8 cellular contexts compared by ENCODE assay signal in the genomic region with DNA sequence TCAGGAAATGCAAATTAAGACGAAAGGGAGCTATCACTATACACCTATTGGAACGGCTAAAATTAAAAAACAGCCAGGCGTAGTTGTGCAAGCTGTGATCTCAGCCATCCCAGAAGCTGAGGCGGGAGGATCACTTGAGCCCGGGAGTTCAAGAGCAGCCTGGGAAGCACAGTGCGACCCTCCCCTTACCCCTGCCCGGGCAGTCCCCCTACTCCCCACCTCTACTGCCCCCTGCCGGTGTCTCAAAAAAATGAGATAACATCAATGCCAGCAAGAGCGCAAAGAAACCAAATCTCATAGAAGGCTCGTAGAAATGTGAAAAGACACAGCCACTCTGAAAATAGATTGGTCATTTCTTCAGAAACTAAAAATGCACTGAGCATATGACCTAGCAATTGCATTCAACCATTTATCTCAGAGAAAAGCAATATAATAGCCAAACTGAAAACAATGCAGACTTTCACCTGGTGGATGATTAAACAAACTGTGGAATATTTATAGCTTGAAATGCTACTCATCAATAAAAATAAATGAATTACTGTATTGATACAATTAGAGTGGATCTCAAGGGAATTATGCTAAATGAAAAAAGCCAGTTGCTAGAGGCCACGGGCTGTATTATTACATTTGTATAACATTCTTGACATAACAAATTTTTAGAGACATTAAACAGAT. TPM values are rescaled to one million over a fixed set of nuclear protein-coding genes. Genes with fewer than 3 reads are reported as not detected.
DNase-seq lines count a peak whose midpoint lies in the region; ATAC-seq and TF ChIP-seq lines count a peak whose summit lies in the region.

No MANE protein-coding gene starts in this region.

- no peak for TF ChIP-seq EP300 in SK-N-SH (IDR thresholded peaks at IDR 0.05; ENCODE audit: borderline replicate concordance in 1 of 2, low read depth in 1 of 2, low read length in 1 of 2)
- no peak for TF ChIP-seq EP300 in neural cell (conservative IDR thresholded peaks at IDR 0.05; ENCODE audit: poor library complexity, severe bottlenecking)

- POLR2A ChIA-PET in SK-N-SH (lab: Yijun Ruan, JAX) = no interaction called here

- H3K79me2 ChIP-seq in SK-N-SH (ENCODE audit: insufficient read depth) (no peaks in the 10 kb centered on the region), KMS-11 (ENCODE audit: insufficient read depth, low read depth) (no peaks in the 10 kb centered on the region), neural cell (replicated peaks; ENCODE audit: insufficient read depth, low read length) (no peaks in the 10 kb centered on the region)

- peak; percentile 6; the same call in 1 of the 2 replicates for TF ChIP-seq RAD21 in SK-N-SH (IDR thresholded peaks at IDR 0.05; ENCODE audit: low read length)
- no peak for TF ChIP-seq RAD21 in neural cell (conservative IDR thresholded peaks at IDR 0.05)

- H3K4me2 ChIP-seq in SK-N-SH (peak overlapping the region; percentile 32; the same call in 1 of the 2 replicates), KMS-11 (no peak overlapping the region), neural cell (ENCODE audit: low read length) (no peak overlapping the region)

- 12% methylated on average over 11 of the region's 11 CpGs for WGBS in SK-N-SH (ENCODE audit: low lambda C conversion rate)

- H3K27ac ChIP-seq in SK-N-SH (ENCODE audit: low read depth in 2 of 2, low read length in 1 of 2) (no peak overlapping the region), KMS-11 (no peak overlapping the region), neural cell (ENCODE audit: low read length) (no peak overlapping the region)

- peak overlapping the region; percentile 34 for H3K4me3 Mint-ChIP-seq in activated naive CD8-positive, alpha-beta T cell treated with anti-CD3 and anti-CD28 coated beads for 36 hours

- H3K4me1 Mint-ChIP-seq in activated naive CD8-positive, alpha-beta T cell treated with anti-CD3 and anti-CD28 coated beads for 36 hours = peaks cover 81% of the 10 kb centered on the region

- H3K27ac Mint-ChIP-seq in activated naive CD8-positive, alpha-beta T cell treated with anti-CD3 and anti-CD28 coated beads for 36 hours = no peak overlapping the region

- H3K36me3 Mint-ChIP-seq in activated naive CD8-positive, alpha-beta T cell treated with anti-CD3 and anti-CD28 coated beads for 36 hours = peaks cover 12% of the 10 kb centered on the region

- CTCF ChIA-PET in SK-N-SH (lab: Yijun Ruan, JAX) = interaction anchor here (0.9 to 1.7 kb wide), 5 partner anchors 17 to 383 kb away, joined by 3 to 8 read pairs (median 4); a partner anchor contains a TSS

- H3K9me3 ChIP-seq in SK-N-SH (no peaks in the 10 kb centered on the region), neural cell (ENCODE audit: low read length) (no peaks in the 10 kb centered on the region)

- peak overlapping the region; percentile 2 to 3; a peak in 2 of 4 replicates for H3K4me3 ChIP-seq in SK-N-SH (ENCODE audit: low read depth in 2 of 2, low read length in 1 of 2)
- no peak overlapping the region for H3K4me3 ChIP-seq in KMS-11 (IDR thresholded peaks at IDR 0.05; ENCODE audit: insufficient read depth, low read depth, low read length)
- H3K4me3 ChIP-seq in neural cell (ENCODE audit: low read length) = no peak overlapping the region

- no peaks in the 10 kb centered on the region for H3K9me2 ChIP-seq in SK-N-SH
- no peaks in the 10 kb centered on the region for H3K9me2 ChIP-seq in neural cell (ENCODE audit: insufficient read depth, low read length)

- no peak overlapping the region for H2AFZ ChIP-seq in SK-N-SH (ENCODE audit: low read depth)
- no peak overlapping the region for H2AFZ ChIP-seq in KMS-11 (ENCODE audit: low read depth)
- H2AFZ ChIP-seq in neural cell (ENCODE audit: low read depth, low read length) = no peak overlapping the region

- H3K4me1 ChIP-seq in SK-N-SH (ENCODE audit: control insufficient read depth in 1 of 2, insufficient read depth in 2 of 2, low read depth in 1 of 2, low read length in 1 of 2) (no peaks in the 10 kb centered on the region; a peak in 1 of 4 replicates), KMS-11 (ENCODE audit: low read depth, poor library complexity, severe bottlenecking) (peaks cover 16% of the 10 kb centered on the region)

- DNase-seq in SK-N-SH = peak; percentile 74
- DNase-seq in activated naive CD8-positive, alpha-beta T cell treated with anti-CD3 and anti-CD28 coated beads for 36 hours = peak; percentile 36
- no peak for DNase-seq in HK-2 (ENCODE audit: unreplicated experiment)
- no peak for DNase-seq in stimulated activated CD4-positive, alpha-beta T cell treated with anti-CD3 and anti-CD28 coated beads, Interleukin-4, amount 100 ng/mL, for 1 hour

- H3K9ac ChIP-seq in SK-N-SH = no peak overlapping the region
- H3K9ac ChIP-seq in KMS-11 = no peak overlapping the region
- no peak overlapping the region for H3K9ac ChIP-seq in neural cell (ENCODE audit: low read length)

- peaks cover 66% of the 10 kb centered on the region for H3K27me3 Mint-ChIP-seq in activated naive CD8-positive, alpha-beta T cell treated with anti-CD3 and anti-CD28 coated beads for 36 hours

- ATAC-seq in SK-N-SH treated with all-trans-retinoic acid at 6 μM for 48 hours (no peak), GM21423 (IDR thresholded peaks at IDR 0.05; ENCODE audit: unreplicated experiment) (no peak)

- H3F3A ChIP-seq in SK-N-SH (replicated peaks; ENCODE audit: insufficient read depth) (peaks cover 11% of the 10 kb centered on the region), neural cell (ENCODE audit: insufficient read depth, low read length, poor library complexity, severe bottlenecking) (no peaks in the 10 kb centered on the region)

- H3K36me3 ChIP-seq in SK-N-SH (replicated peaks in 1 of 2; ENCODE audit: control insufficient read depth in 1 of 2, insufficient read depth in 2 of 2, low read length in 1 of 2) (no peaks in the 10 kb centered on the region), KMS-11 (ENCODE audit: insufficient read depth) (no peaks in the 10 kb centered on the region), neural cell (ENCODE audit: insufficient read depth, low read length) (no peaks in the 10 kb centered on the region)

- H3K27me3 ChIP-seq in SK-N-SH (ENCODE audit: insufficient read depth) (no peaks in the 10 kb centered on the region), KMS-11 (ENCODE audit: insufficient read depth, low read depth) (no peaks in the 10 kb centered on the region), neural cell (ENCODE audit: insufficient read depth, low read depth, low read length) (peaks cover 90% of the 10 kb centered on the region)

- peaks cover 9% of the 10 kb centered on the region for H3K9me3 Mint-ChIP-seq in activated naive CD8-positive, alpha-beta T cell treated with anti-CD3 and anti-CD28 coated beads for 36 hours

- H4K20me1 ChIP-seq in SK-N-SH (ENCODE audit: insufficient read depth) (no peaks in the 10 kb centered on the region), KMS-11 (ENCODE audit: insufficient read depth) (no peaks in the 10 kb centered on the region), neural cell (ENCODE audit: insufficient read depth) (no peaks in the 10 kb centered on the region)

- TF ChIP-seq CTCF in SK-N-SH (IDR thresholded peaks at IDR 0.05) (peak; percentile 70), KMS-11 (conservative IDR thresholded peaks at IDR 0.05; ENCODE audit: low read depth, low read length) (peak; percentile 34; the same call in 1 of the 2 replicates), neural cell (IDR thresholded peaks at IDR 0.05; ENCODE audit: poor library complexity, severe bottlenecking) (peak; percentile 40)

TF ChIP-seq in SK-N-SH, 30 proteins besides CTCF, POLR2A, EP300 and RAD21 (continues in another document):
- TF ChIP-seq POLR2AphosphoS5 (IDR thresholded peaks at IDR 0.05; ENCODE audit: low read depth, low read length) (no peak), RFX5 (IDR thresholded peaks at IDR 0.05; ENCODE audit: low read length) (no peak), JUND (IDR thresholded peaks at IDR 0.05) (no peak), TAF1 (IDR thresholded peaks at IDR 0.05; ENCODE audit: borderline replicate concordance, low read depth, low read length) (no peak), FOXM1 (IDR thresholded peaks at IDR 0.05; ENCODE audit: low read depth) (no peak)

TF ChIP-seq in SK-N-SH treated with all-trans-retinoic acid at 6 μM for 48 hours, 23 proteins besides CTCF, POLR2A, EP300 and RAD21 (continues in another document):
- no peak for TF ChIP-seq PPARA (CRISPR knock-in tag; IDR thresholded peaks at IDR 0.05; ENCODE audit: borderline replicate concordance)
- TF ChIP-seq ZFP3 (CRISPR knock-in tag; IDR thresholded peaks at IDR 0.05) = no peak
- TF ChIP-seq ESRRG (CRISPR knock-in tag; IDR thresholded peaks at IDR 0.05) = no peak
- TF ChIP-seq BACH2 (CRISPR knock-in tag; IDR thresholded peaks at IDR 0.05; ENCODE audit: borderline replicate concordance) = no peak

RNA-seq across cellular contexts. Expression of a gene that starts 20.6 kb away (rescaled TPM):
- polyA plus RNA-seq in SK-N-SH (2012; rRNA removed) = not detected in 2 replicates
- polyA plus RNA-seq in SK-N-SH (2012; cell fraction: cytosol; rRNA removed) = not detected in 2 replicates
- polyA plus RNA-seq in SK-N-SH (2012; cell fraction: nucleus; rRNA removed) = not detected in 2 replicates
- not detected for total RNA-seq in activated naive CD8-positive, alpha-beta T cell treated with anti-CD3 and anti-CD28 coated beads for 36 hours
- not detected in 2 replicates for polyA plus RNA-seq in neural cell
- not detected in 2 replicates for polyA minus RNA-seq in neural cell

RNA-seq across cellular contexts. Expression of a gene that starts 37.0 kb away (rescaled TPM):
- polyA plus RNA-seq in SK-N-SH (2012; rRNA removed) (not detected in 2 replicates), neural cell (not detected in 2 replicates)
- not detected in 2 replicates for polyA plus RNA-seq in SK-N-SH (2012; cell fraction: cytosol; rRNA removed)
- polyA plus RNA-seq in SK-N-SH (2012; cell fraction: nucleus; rRNA removed) = not detected in 2 replicates
- not detected for total RNA-seq in activated naive CD8-positive, alpha-beta T cell treated with anti-CD3 and anti-CD28 coated beads for 36 hours
- polyA minus RNA-seq in neural cell = not detected in 2 replicates

RNA-seq across cellular contexts. Expression of a gene that starts 37.0 kb away (rescaled TPM):
- 2.0 and 3.5 TPM in 2 replicates for polyA plus RNA-seq in SK-N-SH (2012; rRNA removed)
- 2.8 and 2.9 TPM in 2 replicates for polyA plus RNA-seq in SK-N-SH (2012; cell fraction: cytosol; rRNA removed)
- 2.4 and 3.9 TPM in 2 replicates for polyA plus RNA-seq in SK-N-SH (2012; cell fraction: nucleus; rRNA removed)
- total RNA-seq in activated naive CD8-positive, alpha-beta T cell treated with anti-CD3 and anti-CD28 coated beads for 36 hours = under 1 TPM; 0.62 to 0.68 TPM
- polyA plus RNA-seq in neural cell = 1.4 and 2.1 TPM in 2 replicates
- 0.93 TPM in 1 of 2 replicates, not detected in the other for polyA minus RNA-seq in neural cell

RNA-seq across cellular contexts. Expression of a gene that starts 55.1 kb away (rescaled TPM):
- polyA plus RNA-seq in SK-N-SH (2012; rRNA removed) (35.3 and 35.9 TPM in 2 replicates), neural cell (32.1 and 37.7 TPM in 2 replicates)
- 17.4 and 20.2 TPM in 2 replicates for polyA plus RNA-seq in SK-N-SH (2012; cell fraction: cytosol; rRNA removed)
- polyA plus RNA-seq in SK-N-SH (2012; cell fraction: nucleus; rRNA removed) = 123 and 125 TPM in 2 replicates
- 10 to 100 TPM; 34.2 to 37.6 TPM for total RNA-seq in activated naive CD8-positive, alpha-beta T cell treated with anti-CD3 and anti-CD28 coated beads for 36 hours
- 25.5 and 33.1 TPM in 2 replicates for polyA minus RNA-seq in neural cell

Comparison
In these comparisons a context has a peak if more than half of its experiments do, and no peak if none do; other contexts are left out.
1. DNase-seq: peak in SK-N-SH (single experiment) and activated naive CD8-positive, alpha-beta T cell treated with anti-CD3 and anti-CD28 coated beads for 36 hours (single experiment); none in HK-2 (single experiment) and stimulated activated CD4-positive, alpha-beta T cell treated with anti-CD3 and anti-CD28 coated beads, Interleukin-4, amount 100 ng/mL, for 1 hour (single experiment).
2. H3K4me3 ChIP-seq: peak in SK-N-SH (2 of 2); none in KMS-11 (single experiment) and neural cell (single experiment).
3. Peak in every context shown above with its lines, with median percentiles within 50 percentile points of each other: CTCF ChIP-seq.